In genomic region chr1:206933333-206933945, GRCh38 we compare ENCODE assay signal across 7 cellular contexts. TPM values are rescaled to one million over a fixed set of nuclear protein-coding genes. Genes with fewer than 3 reads are reported as not detected.
DNase-seq lines count a peak whose midpoint lies in the region; ATAC-seq lines count a peak whose summit lies in the region.

No MANE protein-coding gene starts in this region.

- DNase-seq in SJSA1 (ENCODE audit: low read depth in 1 of 2, low spot score in 2 of 2), result peak; percentile 17 to 59
- peak; percentile 70 for DNase-seq in activated naive CD4-positive, alpha-beta T cell treated with anti-CD3 and anti-CD28 coated beads, Interleukin-2, amount 50 U/mL, for 16 hours
- DNase-seq in left lobe of liver (ENCODE audit: low spot score), result no peak
- DNase-seq in stimulated activated naive CD4-positive, alpha-beta T cell treated with Interleukin-2 at 50 U/mL for 16 hours (lab: John Stamatoyannopoulos, UW), result peak; percentile 66
- no peak for DNase-seq in sciatic nerve (ENCODE audit: low spot score)
- no peak for DNase-seq in NCI-H524 (lab: John Stamatoyannopoulos, UW)

- no peaks in the 10 kb centered on the region for H3K4me1 ChIP-seq in SJSA1 (replicated peaks)

- no peaks in the 10 kb centered on the region for H3K9me3 ChIP-seq in SJSA1 (replicated peaks)

- no peak overlapping the region for H3K4me3 ChIP-seq in SJSA1

- H3K27me3 ChIP-seq in SJSA1 (replicated peaks), result no peaks in the 10 kb centered on the region

- ATAC-seq in GM19351 (IDR thresholded peaks at IDR 0.05; ENCODE audit: unreplicated experiment) (peak; percentile 27), left lobe of liver (peak; percentile 52), sciatic nerve (no peak)

- H3K27ac ChIP-seq in SJSA1, result no peak overlapping the region

- intact Hi-C loops in sciatic nerve (cut with DNase I), result no loop called here

- H3K36me3 ChIP-seq in SJSA1, result no peaks in the 10 kb centered on the region

RNA-seq across cellular contexts. Expression of gene FCMR, which starts 11.7 kb away (rescaled TPM):
- 2.0 and 11.7 TPM in 2 replicates for total RNA-seq in SJSA1 (2014; rRNA removed; shearing (Covaris generic))
- 1.3 TPM for total RNA-seq in left lobe of liver
- total RNA-seq in sciatic nerve, result 5.0 TPM

RNA-seq across cellular contexts. Expression of gene PIGR, which starts 12.8 kb away (rescaled TPM):
- total RNA-seq in SJSA1 (2014; rRNA removed; shearing (Covaris generic)), result not detected in 2 replicates
- total RNA-seq in left lobe of liver (23.3 TPM), sciatic nerve (0.49 TPM)

RNA-seq across cellular contexts. Expression of gene IL24, which starts 36.2 kb away (rescaled TPM):
- total RNA-seq in SJSA1 (2014; rRNA removed; shearing (Covaris generic)), result 1.5 and 3.5 TPM in 2 replicates
- total RNA-seq in left lobe of liver, result not detected
- total RNA-seq in sciatic nerve, result not detected

RNA-seq across cellular contexts. Expression of gene FCAMR, which starts 36.8 kb away (rescaled TPM):
- not detected in 2 replicates for total RNA-seq in SJSA1 (2014; rRNA removed; shearing (Covaris generic))
- total RNA-seq in left lobe of liver (0.60 TPM), sciatic nerve (not detected)

Comparison
In these comparisons a context has a peak if more than half of its experiments do, and no peak if none do; other contexts are left out.
1. DNase-seq: peak in SJSA1 (2 of 2), activated naive CD4-positive, alpha-beta T cell treated with anti-CD3 and anti-CD28 coated beads, Interleukin-2, amount 50 U/mL, for 16 hours (single experiment) and stimulated activated naive CD4-positive, alpha-beta T cell treated with Interleukin-2 at 50 U/mL for 16 hours (single experiment); none in left lobe of liver (single experiment), sciatic nerve (single experiment) and NCI-H524 (0 of 2).
2. RNA of gene PIGR, which starts 12.8 kb away (total RNA-seq): 23.3 TPM in left lobe of liver (single experiment); 0.49 TPM in sciatic nerve (single experiment) and not detected in SJSA1; every median in the first group is over 10 times any median in the second.